Comparison of ENCODE assay signal across 1 cellular context in the genomic region with DNA sequence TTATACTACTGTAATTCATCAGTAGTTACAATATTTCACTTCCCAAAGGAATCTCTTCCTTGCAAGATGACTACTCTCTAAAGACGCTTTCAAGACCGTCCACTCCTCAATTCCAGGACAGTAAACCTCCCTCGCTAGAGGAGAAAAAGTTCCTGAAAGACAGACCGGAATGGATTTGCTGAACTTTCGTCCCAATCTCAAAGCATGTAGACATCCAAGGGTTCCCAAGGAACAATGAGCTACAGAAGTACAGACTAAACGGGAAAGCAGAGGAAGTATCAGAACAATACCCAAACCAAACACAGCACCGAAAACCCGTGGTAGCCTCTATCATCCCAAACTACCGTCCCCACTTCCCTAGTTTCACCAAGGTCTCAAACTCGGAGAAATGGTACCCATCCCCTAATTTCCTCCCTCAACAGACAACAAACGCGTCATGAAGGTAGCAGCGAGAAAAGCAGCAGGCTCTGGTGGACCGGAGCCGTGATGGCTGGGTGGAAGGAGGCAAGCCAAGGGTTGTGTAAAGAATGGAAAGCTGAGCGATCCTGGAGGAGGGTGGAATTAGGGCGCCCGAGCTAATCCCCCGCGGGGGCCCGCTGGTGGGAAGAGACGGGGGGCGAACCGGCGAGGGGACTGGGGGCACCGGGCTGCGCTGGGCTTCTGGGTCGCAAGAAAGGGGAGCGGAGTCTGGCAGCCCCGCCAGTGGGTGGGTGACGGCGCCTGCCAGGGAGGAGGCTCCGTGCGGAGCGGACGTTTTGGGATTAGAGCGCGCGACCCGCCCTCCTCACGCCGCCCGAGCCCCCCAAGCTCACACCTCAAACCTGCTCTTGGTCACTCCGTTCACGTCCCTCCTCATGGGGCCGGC.
TF ChIP-seq lines count a peak whose summit lies in the region.

No MANE protein-coding gene starts in this region.

TF ChIP-seq in IMR-90, 13 proteins besides CTCF, POLR2A, EP300 and RAD21:
- TF ChIP-seq RCOR1 (IDR thresholded peaks at IDR 0.05; ENCODE audit: insufficient replicate concordance, low read length) (no peak), MXI1 (IDR thresholded peaks at IDR 0.05; ENCODE audit: borderline replicate concordance, low read depth, low read length) (no peak; the same call in 1 of the 2 replicates), CHD1 (IDR thresholded peaks at IDR 0.05; ENCODE audit: low read depth, low read length) (no peak), MAFK (IDR thresholded peaks at IDR 0.05; ENCODE audit: low read depth, low read length) (no peak), MAZ (IDR thresholded peaks at IDR 0.05; ENCODE audit: borderline replicate concordance, low read depth, low read length) (no peak), RFX5 (IDR thresholded peaks at IDR 0.05; ENCODE audit: low read depth, low read length) (no peak), FOS (IDR thresholded peaks at IDR 0.05; ENCODE audit: low read depth, low read length) (no peak), CEBPB (IDR thresholded peaks at IDR 0.05; ENCODE audit: low read depth, low read length) (no peak), SMC3 (IDR thresholded peaks at IDR 0.05; ENCODE audit: low read depth, low read length) (no peak), NFE2L2 (IDR thresholded peaks at IDR 0.05; ENCODE audit: low read depth, low read length) (no peak)
- TF ChIP-seq, protein P1, sequence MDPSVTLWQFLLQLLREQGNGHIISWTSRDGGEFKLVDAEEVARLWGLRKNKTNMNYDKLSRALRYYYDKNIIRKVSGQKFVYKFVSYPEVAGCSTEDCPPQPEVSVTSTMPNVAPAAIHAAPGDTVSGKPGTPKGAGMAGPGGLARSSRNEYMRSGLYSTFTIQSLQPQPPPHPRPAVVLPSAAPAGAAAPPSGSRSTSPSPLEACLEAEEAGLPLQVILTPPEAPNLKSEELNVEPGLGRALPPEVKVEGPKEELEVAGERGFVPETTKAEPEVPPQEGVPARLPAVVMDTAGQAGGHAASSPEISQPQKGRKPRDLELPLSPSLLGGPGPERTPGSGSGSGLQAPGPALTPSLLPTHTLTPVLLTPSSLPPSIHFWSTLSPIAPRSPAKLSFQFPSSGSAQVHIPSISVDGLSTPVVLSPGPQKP (IDR thresholded peaks at IDR 0.05; ENCODE audit: borderline replicate concordance, low read depth, low read length) = no peak
- TF ChIP-seq, protein P2, sequence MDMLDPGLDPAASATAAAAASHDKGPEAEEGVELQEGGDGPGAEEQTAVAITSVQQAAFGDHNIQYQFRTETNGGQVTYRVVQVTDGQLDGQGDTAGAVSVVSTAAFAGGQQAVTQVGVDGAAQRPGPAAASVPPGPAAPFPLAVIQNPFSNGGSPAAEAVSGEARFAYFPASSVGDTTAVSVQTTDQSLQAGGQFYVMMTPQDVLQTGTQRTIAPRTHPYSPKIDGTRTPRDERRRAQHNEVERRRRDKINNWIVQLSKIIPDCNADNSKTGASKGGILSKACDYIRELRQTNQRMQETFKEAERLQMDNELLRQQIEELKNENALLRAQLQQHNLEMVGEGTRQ (IDR thresholded peaks at IDR 0.05; ENCODE audit: low read depth, low read length) = no peak
